In genomic region chr9:4096121-4096520, GRCh38 we compare ENCODE assay signal across 21 cellular contexts.
DNase-seq lines count a peak whose midpoint lies in the region; FAIRE-seq and TF ChIP-seq lines count a peak whose summit lies in the region.
"Had no signal": no experiment of that assay in that cellular context is flagged by ENCODE, and none has a peak within 500 bp of the region (broad histone marks: within the 10 kb centered on the region; RNA-seq: fewer than 3 reads in every experiment).

No MANE protein-coding gene starts in this region.

- peaks cover 4% of the 10 kb centered on the region for H3K36me3 ChIP-seq in adipocyte (ENCODE audit: control insufficient read depth, insufficient read depth, low read length, severe bottlenecking)
- H3K36me3 ChIP-seq in esophagus muscularis mucosa, result no peaks in the 10 kb centered on the region
- no peaks in the 10 kb centered on the region for H3K36me3 ChIP-seq in neural progenitor cell
- H3K36me3 ChIP-seq: BE2C had no signal

- TF ChIP-seq CTCF in esophagus muscularis mucosa (IDR thresholded peaks at IDR 0.05) (no peak), neural progenitor cell (IDR thresholded peaks at IDR 0.05) (no peak), H9 (conservative IDR thresholded peaks at IDR 0.05) (no peak)

- no peak overlapping the region for H2BK20ac ChIP-seq in H9 (ENCODE audit: low read depth, low read length, poor library complexity, severe bottlenecking)

- no peak overlapping the region for H3K4ac ChIP-seq in H9 (ENCODE audit: low read depth, low read length)

- H2BK12ac ChIP-seq in H9 (ENCODE audit: insufficient read length, low read depth, low read length), result no peak overlapping the region

- peaks cover 23% of the 10 kb centered on the region for H3K36me3 Mint-ChIP-seq in neural progenitor cell
- no peaks in the 10 kb centered on the region for H3K36me3 Mint-ChIP-seq in H9 (ENCODE audit: insufficient read depth in 1 of 3, low read depth in 3 of 3)
- H3K36me3 Mint-ChIP-seq: CD4-positive, alpha-beta memory T cell had no signal

- H3K79me2 ChIP-seq in neural progenitor cell (ENCODE audit: low read depth) (peaks cover 43% of the 10 kb centered on the region), H9 (ENCODE audit: insufficient read depth, low read length) (no peaks in the 10 kb centered on the region)

- WGBS in esophagus muscularis mucosa, result 57% methylated on average over 3 of the region's 3 CpGs
- no CpG with 5 or more reads among the region's 3 CpGs for WGBS in H9 (ENCODE audit: extremely low coverage, insufficient read length, low lambda C conversion rate)

- no peak overlapping the region for H3K18ac ChIP-seq in H9 (ENCODE audit: insufficient read length, low read depth, low read length)

- H3K14ac ChIP-seq in H9 (ENCODE audit: insufficient read depth, low read length), result no peak overlapping the region

- H4K20me1 ChIP-seq in neural progenitor cell (ENCODE audit: low read depth) (no peaks in the 10 kb centered on the region), H9 (ENCODE audit: control insufficient read depth, insufficient read depth, insufficient read length) (no peaks in the 10 kb centered on the region)

- H3K9me3 ChIP-seq in adipocyte (ENCODE audit: control insufficient read depth, low read length) (no peaks in the 10 kb centered on the region), esophagus muscularis mucosa (no peaks in the 10 kb centered on the region), neural progenitor cell (ENCODE audit: low read depth) (no peaks in the 10 kb centered on the region), H9 (ENCODE audit: control insufficient read depth, low read depth, low read length) (no peaks in the 10 kb centered on the region)
- H3K9me3 ChIP-seq: BE2C had no signal

- H3K4me1 ChIP-seq in adipocyte (ENCODE audit: control insufficient read depth, insufficient read depth, low read length) (peaks cover 60% of the 10 kb centered on the region), esophagus muscularis mucosa (peaks cover 11 to 61% (median 34%) of the 10 kb centered on the region in 4 donors), neural progenitor cell (peaks cover 31% of the 10 kb centered on the region), H9 (ENCODE audit: insufficient read depth, low read length) (no peaks in the 10 kb centered on the region)
- H3K4me1 ChIP-seq: BE2C had no signal

- H3F3A ChIP-seq in neural progenitor cell (ENCODE audit: low read depth), result no peaks in the 10 kb centered on the region

- H3K4me1 Mint-ChIP-seq in neural progenitor cell (peaks cover 14% of the 10 kb centered on the region), H9 (no peaks in the 10 kb centered on the region)
- H3K4me1 Mint-ChIP-seq: GM23338 had no signal

- FAIRE-seq in A204.1 (lab: Jason Lieb, UNC), result peak; percentile 95
- FAIRE-seq: GM12891, GM19239, HTR-8/SVneo, RCC 7860 had no signal

- no peak overlapping the region for H3K23ac ChIP-seq in H9 (ENCODE audit: insufficient read length, low read depth, low read length)

- H2BK5ac ChIP-seq in H9 (ENCODE audit: insufficient read length, low read length), result no peak overlapping the region

- H2AK5ac ChIP-seq in H9 (ENCODE audit: insufficient read length, low read length), result no peak overlapping the region

- no peak overlapping the region for H2BK120ac ChIP-seq in H9 (ENCODE audit: low read depth, low read length, poor library complexity, severe bottlenecking)

- H3T11ph ChIP-seq in H9 (ENCODE audit: low read length), result no peak overlapping the region

- intact Hi-C loops in esophagus muscularis mucosa (cut with DNase I), result no loop called here

- no peak overlapping the region for H3K56ac ChIP-seq in H9 (ENCODE audit: insufficient read length, low read depth, low read length)

- H3K27ac ChIP-seq in esophagus muscularis mucosa (replicated peaks in 1 of 4), result peak overlapping the region; percentile 4 to 29 (median 23)
- peak overlapping the region; percentile 48 for H3K27ac ChIP-seq in neural progenitor cell
- no peak overlapping the region for H3K27ac ChIP-seq in H9 (ENCODE audit: insufficient read length, low read depth, low read length)

- DNase-seq in adipocyte (ENCODE audit: low read depth) (peak; percentile 34), esophagus muscularis mucosa (ENCODE audit: extremely low spot score) (no peak), neural progenitor cell (ENCODE audit: low spot score) (no peak), H9 (no peak), occipital lobe (lab: John Stamatoyannopoulos, UW) (no peak), mucosa of gallbladder (ENCODE audit: low spot score) (no peak)
- DNase-seq in activated CD4-positive, alpha-beta T cell treated with anti-CD3 and anti-CD28 coated beads, Interleukin-2, amount 50 U/mL, for 48 hours, result no peak
- DNase-seq: 8988T; BE2C; CD4-positive, alpha-beta memory T cell; DMS53; EL; NCI-H1092 treated with DMSO at 0.1 percent for 48 hours; NCI-H2081 treated with DMSO at 0.1 percent for 48 hours; NCI-H774 had no signal

- no peak for TF ChIP-seq POLR2A in esophagus muscularis mucosa (IDR thresholded peaks at IDR 0.05; ENCODE audit: low read depth)

- peaks cover 2% of the 10 kb centered on the region for H3K27me3 Mint-ChIP-seq in neural progenitor cell (ENCODE audit: insufficient read depth, low read depth)
- no peaks in the 10 kb centered on the region for H3K27me3 Mint-ChIP-seq in H9 (ENCODE audit: low read depth)

- no peak overlapping the region for H4K91ac ChIP-seq in H9 (ENCODE audit: insufficient read length, low read depth, low read length)

- H3K4me3 ChIP-seq in adipocyte (ENCODE audit: low read length) (no peak overlapping the region), esophagus muscularis mucosa (no peak overlapping the region), neural progenitor cell (no peak overlapping the region)
- H3K4me3 ChIP-seq: GM23338 had no signal

- H3K27me3 ChIP-seq in adipocyte (replicated peaks; ENCODE audit: control insufficient read depth, insufficient read depth, low read length) (no peaks in the 10 kb centered on the region), esophagus muscularis mucosa (no peaks in the 10 kb centered on the region), neural progenitor cell (no peaks in the 10 kb centered on the region), H9 (ENCODE audit: insufficient read depth, low read length) (no peaks in the 10 kb centered on the region)
- H3K27me3 ChIP-seq: BE2C had no signal

- H3K27ac Mint-ChIP-seq in neural progenitor cell (no peak overlapping the region), H9 (no peak overlapping the region)
- H3K27ac Mint-ChIP-seq: CD4-positive, alpha-beta memory T cell had no signal

- H3K4me2 ChIP-seq in neural progenitor cell (peak overlapping the region; percentile 16), H9 (ENCODE audit: insufficient read depth, insufficient read length, low read length) (no peak overlapping the region)
- H3K4me2 ChIP-seq: GM23338 had no signal

- no peak overlapping the region for H4K5ac ChIP-seq in H9 (ENCODE audit: insufficient read length, low read depth, low read length)

- no peak overlapping the region for H4K8ac ChIP-seq in H9 (replicated peaks; ENCODE audit: insufficient read length, low read depth, low read length)

- peaks cover 3% of the 10 kb centered on the region for H3K9me3 Mint-ChIP-seq in neural progenitor cell
- no peaks in the 10 kb centered on the region for H3K9me3 Mint-ChIP-seq in H9
- H3K9me3 Mint-ChIP-seq: GM23338 had no signal

- no peak for TF ChIP-seq EP300 in esophagus muscularis mucosa (IDR thresholded peaks at IDR 0.05)

- no peak overlapping the region for H2AFZ ChIP-seq in neural progenitor cell (replicated peaks)
- H2AFZ ChIP-seq in H9 (ENCODE audit: low read length), result no peak overlapping the region
- H2AFZ ChIP-seq: GM23338 had no signal

- no peaks in the 10 kb centered on the region for H3K79me1 ChIP-seq in H9 (ENCODE audit: insufficient read depth, low read depth, low read length, poor library complexity, severe bottlenecking)

- no peak overlapping the region for H2BK15ac ChIP-seq in H9 (ENCODE audit: low read depth, low read length)

- H3K9ac ChIP-seq in adipocyte (ENCODE audit: low read length) (no peak overlapping the region), neural progenitor cell (no peak overlapping the region), H9 (ENCODE audit: extremely low read depth, insufficient read length, low read length) (no peak overlapping the region)

- H3K23me2 ChIP-seq in H9 (ENCODE audit: insufficient read length, low read depth, low read length, poor library complexity, severe bottlenecking), result no peaks in the 10 kb centered on the region

- H3K4me3 Mint-ChIP-seq in neural progenitor cell, result no peak overlapping the region
- no peak overlapping the region for H3K4me3 Mint-ChIP-seq in H9
- H3K4me3 Mint-ChIP-seq: CD4-positive, alpha-beta memory T cell; GM23338 had no signal
